Comparison of ENCODE assay signal across 13 cellular contexts in genomic region chr9:22342489-22343217, GRCh38.
DNase-seq lines count a peak whose midpoint lies in the region; ATAC-seq and TF ChIP-seq lines count a peak whose summit lies in the region.
"Had no signal": no experiment of that assay in that cellular context is flagged by ENCODE, and none has a peak within 500 bp of the region (broad histone marks: within the 10 kb centered on the region; RNA-seq: fewer than 3 reads in every experiment).

No MANE protein-coding gene starts in this region.

- peak overlapping the region; percentile 37; the same call in 1 of the 2 replicates for H3K27ac ChIP-seq in HEK293 (ENCODE audit: extremely low read depth, low read depth, low read length)
- H3K27ac ChIP-seq in RWPE2 (ENCODE audit: poor library complexity, severe bottlenecking) = peak overlapping the region; percentile 67

- 0 out of 2 replicates have a peak, but pooled peaks cover 2% of the 10 kb centered on the region for H3K4me1 ChIP-seq in HEK293 (ENCODE audit: control insufficient read depth, insufficient read depth, low read length)
- H3K4me1 ChIP-seq in RWPE2 (ENCODE audit: insufficient read depth, poor library complexity, severe bottlenecking) = peaks cover 17% of the 10 kb centered on the region

- POLR2A ChIA-PET in HEK293 (lab: Yijun Ruan, JAX) = no interaction called here

- no peak for DNase-seq in RWPE2 (ENCODE audit: low spot score)
- DNase-seq in fibroblast of gingiva (ENCODE audit: low read depth) = peak; percentile 72
- no peak for DNase-seq in omental fat pad (ENCODE audit: low spot score)
- no peak for DNase-seq in NCI-H2171 (lab: John Stamatoyannopoulos, UW)
- no peak for DNase-seq in SHP77 treated with DMSO at 0.1 percent for 48 hours (lab: John Stamatoyannopoulos, UW)
- no peak for DNase-seq in stimulated activated CD4-positive, alpha-beta T cell treated with anti-CD3 and anti-CD28 coated beads, Interleukin-4, amount 100 ng/mL, for 4 hours
- DNase-seq: activated CD8-positive, alpha-beta T cell treated with anti-CD3 and anti-CD28 coated beads, Interleukin-2, amount 10 ng/mL, durations not matched to agents 7 days and 5 days; Calu3; effector CD8-positive, alpha-beta T cell; stimulated activated CD4-positive, alpha-beta T cell treated with anti-CD3 and anti-CD28 coated beads, Interleukin-1b, Interleukin-23, amount 100 ng/mL, for 48 hours; stimulated activated naive CD4-positive, alpha-beta T cell treated with Interleukin-2 at 50 U/mL for 16 hours had no signal

- TF ChIP-seq CTCF in HEK293 (tag by site-specific recombination; IDR thresholded peaks at IDR 0.05) (no peak), RWPE2 (IDR thresholded peaks at IDR 0.05; ENCODE audit: poor library complexity, severe bottlenecking) (no peak), omental fat pad (IDR thresholded peaks at IDR 0.05) (no peak)

- CTCF ChIA-PET in HEK293 (lab: Yijun Ruan, JAX) = interaction anchor here (1.0 to 1.6 kb wide), 2 partner anchors 36 to 113 kb away, joined by 3 to 5 read pairs; no protein-coding TSS in a partner anchor

- peak; percentile 92 for ATAC-seq in RWPE2 (ENCODE audit: low read depth)
- ATAC-seq in omental fat pad (ENCODE audit: low FRiP score) = peak; percentile 73
- ATAC-seq in HG03571 (IDR thresholded peaks at IDR 0.05; ENCODE audit: unreplicated experiment) = no peak
- ATAC-seq: activated CD8-positive, alpha-beta T cell treated with anti-CD3 and anti-CD28 coated beads, Interleukin-2, amount 10 ng/mL, durations not matched to agents 7 days and 5 days had no signal

- H3K27me3 ChIP-seq in RWPE2 (ENCODE audit: insufficient read depth, poor library complexity, severe bottlenecking) = no peaks in the 10 kb centered on the region

- H3K4me3 ChIP-seq in HEK293 (ENCODE audit: low read depth, low read length) (no peak overlapping the region), RWPE2 (ENCODE audit: severe bottlenecking) (no peak overlapping the region)

- no peaks in the 10 kb centered on the region for H3K36me3 ChIP-seq in HEK293 (ENCODE audit: control insufficient read depth in 2 of 2, insufficient read depth in 1 of 2, low read length in 2 of 2)
- no peaks in the 10 kb centered on the region for H3K36me3 ChIP-seq in RWPE2 (ENCODE audit: low read depth)

- H3K9me3 ChIP-seq in HEK293 (ENCODE audit: control insufficient read depth, insufficient read depth, low read depth, low read length) (no peaks in the 10 kb centered on the region), RWPE2 (ENCODE audit: severe bottlenecking) (no peaks in the 10 kb centered on the region)

TF ChIP-seq in HEK293, 187 proteins besides CTCF, POLR2A, EP300 and RAD21:
- no peak for TF ChIP-seq ZBTB26 (tag by site-specific recombination; optimal IDR thresholded peaks at IDR 0.05)
- 0 out of 2 replicates have a peak, but pooled peaks have one; percentile 18 for TF ChIP-seq ZNF335 (tag by site-specific recombination; conservative IDR thresholded peaks at IDR 0.05)
- no peak for TF ChIP-seq ZBTB48 (tag by site-specific recombination; IDR thresholded peaks at IDR 0.05)
- TF ChIP-seq ZNF501 (tag by site-specific recombination; IDR thresholded peaks at IDR 0.05) = no peak
- no peak for TF ChIP-seq ZNF558 (tag by site-specific recombination; IDR thresholded peaks at IDR 0.05)
- TF ChIP-seq GFI1B (tag by site-specific recombination; IDR thresholded peaks at IDR 0.05) = no peak
- no peak for TF ChIP-seq ZNF585B (tag by site-specific recombination; IDR thresholded peaks at IDR 0.05)
- TF ChIP-seq ZNF362 (tag by site-specific recombination; IDR thresholded peaks at IDR 0.05) = 0 out of 2 replicates have a peak, but pooled peaks have one; percentile 20
